Comparison of ENCODE assay signal across 18 cellular contexts in genomic region chr21:25427828-25428227, GRCh38.
"Had no signal": no experiment of that assay in that cellular context is flagged by ENCODE, and none has a peak within 500 bp of the region (broad histone marks: within the 10 kb centered on the region; RNA-seq: fewer than 3 reads in every experiment).

No MANE protein-coding gene starts in this region.

- H3K27ac Mint-ChIP-seq: brain had no signal

- H2AFZ ChIP-seq: parathyroid adenoma had no signal

- H3K4me3 Mint-ChIP-seq: brain had no signal

- H3K27me3 ChIP-seq: colonic mucosa, tibial nerve, uterus had no signal

- H3K36me3 ChIP-seq: colonic mucosa, tibial nerve, uterus had no signal

- DNase-seq: activated CD4-positive, alpha-beta T cell treated with anti-CD3 and anti-CD28 coated beads for 4 hours; activated T-cell treated with anti-CD3 and anti-CD28 coated beads, Interleukin-2, amount 50 U/mL, for 4 hours; amygdala; central memory CD4-positive, alpha-beta T cell; colonic mucosa; left colon; midbrain; naive B cell; stimulated activated CD4-positive, alpha-beta T cell treated with anti-CD3 and anti-CD28 coated beads, Interleukin-1b, Interleukin-23, amount 100 ng/mL, for 48 hours; substantia nigra; uterus had no signal

- H3K9me3 ChIP-seq: colonic mucosa, tibial nerve, uterus had no signal

- H3K4me1 Mint-ChIP-seq: brain had no signal

- ATAC-seq: esophagus mucosa, left colon had no signal

- H3K4me1 ChIP-seq: colonic mucosa, parathyroid adenoma, tibial nerve, uterus had no signal

- H3K36me3 Mint-ChIP-seq: brain, naive B cell had no signal

- H3K27ac ChIP-seq: colonic mucosa, parathyroid adenoma, SK-N-MC, tibial nerve, uterus, VCaP had no signal

- H3K4me3 ChIP-seq: colonic mucosa, lung, SK-N-MC, tibial nerve, uterus had no signal

- H3K9me3 Mint-ChIP-seq: brain, naive B cell had no signal

- H3K9ac ChIP-seq: parathyroid adenoma had no signal

- H3K27me3 Mint-ChIP-seq: brain, naive B cell had no signal

- H3K79me2 ChIP-seq: parathyroid adenoma had no signal
